Comparison of ENCODE assay signal across 8 cellular contexts in the genomic region with DNA sequence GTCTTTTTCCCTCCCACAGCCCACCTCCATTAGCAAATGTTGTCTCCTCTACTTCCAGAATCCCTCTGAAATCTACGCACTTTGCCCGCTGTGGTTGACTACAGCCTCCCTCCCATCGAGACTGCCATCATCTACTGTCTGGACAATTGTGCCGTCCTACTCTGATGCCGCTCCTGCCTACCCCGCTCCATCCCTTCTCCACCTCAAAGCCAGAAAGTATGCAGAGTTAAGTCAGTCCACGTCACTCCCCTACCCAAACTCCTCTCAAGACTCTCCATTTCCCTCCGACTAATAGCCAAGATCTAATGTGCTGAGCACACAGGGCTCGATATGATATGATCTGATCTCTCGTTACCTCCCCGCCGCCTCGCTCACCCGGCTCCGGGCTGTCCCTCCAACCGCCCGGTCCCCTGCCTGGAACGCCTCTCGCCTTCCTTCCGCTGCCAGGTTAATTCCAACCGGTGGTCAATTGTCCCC. TPM values are rescaled to one million over a fixed set of nuclear protein-coding genes. Genes with fewer than 3 reads are reported as not detected.
DNase-seq lines count a peak whose midpoint lies in the region; ATAC-seq and TF ChIP-seq lines count a peak whose summit lies in the region.

No MANE protein-coding gene starts in this region.

- H3K36me3 Mint-ChIP-seq in natural killer cell: no peaks in the 10 kb centered on the region

- CTCF ChIA-PET in HEK293T (lab: Yijun Ruan, JAX): no interaction called here

- no peak for ATAC-seq in natural killer cell

- H3K27ac Mint-ChIP-seq in natural killer cell: peak overlapping the region; percentile 96 to 99

- H3K4me1 Mint-ChIP-seq in natural killer cell: peaks cover 17 to 29% of the 10 kb centered on the region in 2 donors

- no peaks in the 10 kb centered on the region for H3K27me3 Mint-ChIP-seq in natural killer cell (ENCODE audit: low read depth in 2 of 2)

- no peaks in the 10 kb centered on the region for H3K27me3 ChIP-seq in dorsolateral prefrontal cortex

- peak; percentile 45 for DNase-seq in activated CD4-positive, alpha-beta T cell treated with anti-CD3 and anti-CD28 coated beads for 48 hours
- DNase-seq in activated CD4-positive, alpha-beta T cell treated with anti-CD3 and anti-CD28 coated beads, Interleukin-2, amount 50 U/mL, for 4 hours: no peak
- DNase-seq in NCI-H69 (lab: John Stamatoyannopoulos, UW) (peak; percentile 34), dorsolateral prefrontal cortex (no peak), natural killer cell (no peak), HEK293T (ENCODE audit: extremely low spot score) (no peak), HuH-7.5 (ENCODE audit: low spot score) (no peak)
- DNase-seq in stimulated activated CD4-positive, alpha-beta T cell treated with anti-CD3 and anti-CD28 coated beads, Interleukin-4, amount 100 ng/mL, for 1 hour: no peak

- POLR2A ChIA-PET in HEK293T (lab: Yijun Ruan, JAX): no interaction called here

- intact Hi-C loops in dorsolateral prefrontal cortex (cut with DNase I) (no loop called here), natural killer cell (cut with micrococcal nuclease) (loop anchor here (2.0 kb wide), 1 partner anchor 53 kb away; the partner anchor contains the start of gene HMG20B)

- peak overlapping the region; percentile 99 for H3K4me3 Mint-ChIP-seq in natural killer cell

- peak overlapping the region in 51 of 59 donors; percentile 94 to 100 (median 99) for H3K27ac ChIP-seq in dorsolateral prefrontal cortex

- TF ChIP-seq CTCF in dorsolateral prefrontal cortex (IDR thresholded peaks at IDR 0.05 in 54 of 56, conservative IDR thresholded peaks at IDR 0.05 in 2 of 56; ENCODE audit: low read depth in 1 of 56, partially characterized antibody in 56 of 56): no peak
- TF ChIP-seq CTCF in natural killer cell (IDR thresholded peaks at IDR 0.05): no peak

- H3K9me3 Mint-ChIP-seq in natural killer cell: no peaks in the 10 kb centered on the region

- H3K4me3 ChIP-seq in dorsolateral prefrontal cortex: peak overlapping the region; percentile 73 to 100 (median 99)

TF ChIP-seq in HEK293T, 16 proteins besides CTCF, POLR2A, EP300 and RAD21:
- TF ChIP-seq SP1 (IDR thresholded peaks at IDR 0.05) (no peak), CTBP1 (IDR thresholded peaks at IDR 0.05; ENCODE audit: borderline replicate concordance) (no peak), FOXK2 (IDR thresholded peaks at IDR 0.05) (no peak), SUZ12 (IDR thresholded peaks at IDR 0.05) (no peak), PKNOX1 (IDR thresholded peaks at IDR 0.05) (no peak), ZNF384 (IDR thresholded peaks at IDR 0.05) (no peak), BHLHE40 (IDR thresholded peaks at IDR 0.05; ENCODE audit: borderline replicate concordance) (no peak), HDGF (IDR thresholded peaks at IDR 0.05; ENCODE audit: borderline replicate concordance) (no peak), FOXA1 (IDR thresholded peaks at IDR 0.05) (no peak)

RNA-seq across cellular contexts. Expression of gene CACTIN, which starts 0.6 kb away (rescaled TPM):
- total RNA-seq in dorsolateral prefrontal cortex (10 to 100 TPM; 18.8 to 43.6 (median 24.6) TPM), natural killer cell (10 to 100 TPM; 33.6 to 42.2 (median 40.8) TPM)

RNA-seq across cellular contexts. Expression of gene TBXA2R, which starts 19.4 kb away (rescaled TPM):
- total RNA-seq in dorsolateral prefrontal cortex (1 to 10 TPM in 80 of 120 experiments, under 1 TPM in 40; 0.36 to 2.7 (median 1.4) TPM), natural killer cell (1 to 10 TPM; 1.4 to 2.1 (median 2.1) TPM)

RNA-seq across cellular contexts. Expression of gene GIPC3, which starts 40.8 kb away (rescaled TPM):
- total RNA-seq in dorsolateral prefrontal cortex (1 to 10 TPM in 27 of 120 experiments, under 1 TPM in 93; 0.13 to 1.7 (median 0.63) TPM), natural killer cell (under 1 TPM; 0.28 to 0.66 (median 0.56) TPM)

RNA-seq across cellular contexts. Expression of gene HMG20B, which starts 53.3 kb away (rescaled TPM):
- total RNA-seq in dorsolateral prefrontal cortex: 10 to 100 TPM; 10.1 to 58.3 (median 26.2) TPM
- 10 to 100 TPM; 45.8 to 57.5 (median 52.1) TPM for total RNA-seq in natural killer cell

Comparison
In these comparisons a context has a peak if more than half of its experiments do, and no peak if none do; other contexts are left out.
1. DNase-seq: peak in activated CD4-positive, alpha-beta T cell treated with anti-CD3 and anti-CD28 coated beads for 48 hours (single experiment) and NCI-H69 (single experiment); none in activated CD4-positive, alpha-beta T cell treated with anti-CD3 and anti-CD28 coated beads, Interleukin-2, amount 50 U/mL, for 4 hours (0 of 2), dorsolateral prefrontal cortex (0 of 10), natural killer cell (single experiment), HEK293T (single experiment), HuH-7.5 (single experiment) and stimulated activated CD4-positive, alpha-beta T cell treated with anti-CD3 and anti-CD28 coated beads, Interleukin-4, amount 100 ng/mL, for 1 hour (single experiment).